Comparison of ENCODE assay signal across 17 cellular contexts in genomic region chr14:34615507-34615906, GRCh38.
"Had no signal": no experiment of that assay in that cellular context is flagged by ENCODE, and none has a peak within 500 bp of the region (broad histone marks: within the 10 kb centered on the region; RNA-seq: fewer than 3 reads in every experiment).

No MANE protein-coding gene starts in this region.

- H3K4me3 Mint-ChIP-seq: activated naive CD8-positive, alpha-beta T cell treated with anti-CD3 and anti-CD28 coated beads for 36 hours; mesothelial cell of epicardium had no signal

- H3K9me3 ChIP-seq: left lung, SK-N-SH, testis, upper lobe of left lung had no signal

- H3K4me2 ChIP-seq: SK-N-SH had no signal

- H3K27me3 Mint-ChIP-seq: activated naive CD8-positive, alpha-beta T cell treated with anti-CD3 and anti-CD28 coated beads for 36 hours; progenitor cell of endocrine pancreas had no signal

- ATAC-seq: left lung had no signal

- H3K4me3 ChIP-seq: cardiac muscle cell, left lung, testis, upper lobe of left lung had no signal

- H3K27ac Mint-ChIP-seq: activated naive CD8-positive, alpha-beta T cell treated with anti-CD3 and anti-CD28 coated beads for 36 hours; mesothelial cell of epicardium had no signal

- H3K36me3 ChIP-seq: cardiac muscle cell had no signal

- H3K9me3 Mint-ChIP-seq: activated naive CD8-positive, alpha-beta T cell treated with anti-CD3 and anti-CD28 coated beads for 36 hours; mesothelial cell of epicardium had no signal

- DNase-seq: activated CD4-positive, CD25-positive, alpha-beta regulatory T cell treated with anti-CD3 and anti-CD28 coated beads, Interleukin-2, amount 50 U/mL, for 72 hours; activated CD8-positive, alpha-beta memory T cell treated with anti-CD3 and anti-CD28 coated beads, Interleukin-2, amount 50 U/mL, for 48 hours; activated naive CD8-positive, alpha-beta T cell treated with anti-CD3 and anti-CD28 coated beads for 36 hours; amygdala; foreskin fibroblast; islet precursor cell; left lung; occipital lobe; SK-N-SH; stimulated activated CD4-positive, alpha-beta T cell treated with anti-CD3 and anti-CD28 coated beads, Interleukin-2, amount 100 ng/mL, for 24 hours; testis; upper lobe of left lung had no signal

- H3K9ac ChIP-seq: SK-N-SH had no signal

- H3K27me3 ChIP-seq: cardiac muscle cell, left lung, testis, upper lobe of left lung had no signal

- H3K4me1 ChIP-seq: testis had no signal

- H3K27ac ChIP-seq: cardiac muscle cell, epithelial cell of prostate, left lung, testis, upper lobe of left lung, VCaP had no signal
